In genomic region chr4:68948044-68948743, GRCh38 we compare ENCODE assay signal across 1 cellular context.
TF ChIP-seq lines count a peak whose summit lies in the region.

No MANE protein-coding gene starts in this region.

TF ChIP-seq in HepG2, 621 proteins besides CTCF, POLR2A, EP300 and RAD21 (continued from another document and continues in another):
- no peak for TF ChIP-seq CSRNP2 (CRISPR knock-in tag; conservative IDR thresholded peaks at IDR 0.05; ENCODE audit: low read depth)
- TF ChIP-seq TAF1 (CRISPR knock-in tag; IDR thresholded peaks at IDR 0.05), result no peak
- TF ChIP-seq ZNF414 (CRISPR knock-in tag; IDR thresholded peaks at IDR 0.05), result no peak
- no peak for TF ChIP-seq WIZ (CRISPR knock-in tag; IDR thresholded peaks at IDR 0.05)
- no peak for TF ChIP-seq PPARG (CRISPR knock-in tag; conservative IDR thresholded peaks at IDR 0.05)
- TF ChIP-seq MEF2D (CRISPR knock-in tag; IDR thresholded peaks at IDR 0.05), result no peak
- no peak for TF ChIP-seq DR1 (CRISPR knock-in tag; IDR thresholded peaks at IDR 0.05)
- peak; percentile 56; the same call in 1 of the 2 replicates for TF ChIP-seq THAP11 (CRISPR knock-in tag; IDR thresholded peaks at IDR 0.05)
- no peak for TF ChIP-seq ZNF710 (CRISPR knock-in tag; IDR thresholded peaks at IDR 0.05; ENCODE audit: borderline replicate concordance)
- TF ChIP-seq ZNF12 (CRISPR knock-in tag; IDR thresholded peaks at IDR 0.05), result peak; percentile 42; the same call in 1 of the 2 replicates
- peak; percentile 33; the same call in 1 of the 2 replicates for TF ChIP-seq CREM (IDR thresholded peaks at IDR 0.05)
- TF ChIP-seq CREM (CRISPR knock-in tag; IDR thresholded peaks at IDR 0.05), result no peak
- no peak for TF ChIP-seq CHCHD3 (CRISPR knock-in tag; IDR thresholded peaks at IDR 0.05)
- no peak for TF ChIP-seq TMF1 (CRISPR knock-in tag; IDR thresholded peaks at IDR 0.05; ENCODE audit: low read depth)
- TF ChIP-seq GFI1 (CRISPR knock-in tag; IDR thresholded peaks at IDR 0.05; ENCODE audit: borderline replicate concordance), result peak; percentile 77
- no peak for TF ChIP-seq ARHGAP35 (CRISPR knock-in tag; IDR thresholded peaks at IDR 0.05; ENCODE audit: borderline replicate concordance)
- no peak for TF ChIP-seq ZKSCAN5 (CRISPR knock-in tag; IDR thresholded peaks at IDR 0.05)
- no peak for TF ChIP-seq TP53 (CRISPR knock-in tag; conservative IDR thresholded peaks at IDR 0.05)
- no peak for TF ChIP-seq ZNF704 (CRISPR knock-in tag; IDR thresholded peaks at IDR 0.05; ENCODE audit: borderline replicate concordance)
- TF ChIP-seq ZNF652 (CRISPR knock-in tag; IDR thresholded peaks at IDR 0.05; ENCODE audit: borderline replicate concordance, low read depth), result peak; percentile 67
- TF ChIP-seq NRL (CRISPR knock-in tag; IDR thresholded peaks at IDR 0.05; ENCODE audit: borderline replicate concordance), result no peak
- TF ChIP-seq ZNF878 (CRISPR knock-in tag; IDR thresholded peaks at IDR 0.05), result no peak
- no peak for TF ChIP-seq THYN1 (CRISPR knock-in tag; IDR thresholded peaks at IDR 0.05; ENCODE audit: borderline replicate concordance, low read depth)
- peak; percentile 68; the same call in 1 of the 2 replicates for TF ChIP-seq ETV5 (CRISPR knock-in tag; IDR thresholded peaks at IDR 0.05; ENCODE audit: borderline replicate concordance)
- TF ChIP-seq HCFC1 (IDR thresholded peaks at IDR 0.05; ENCODE audit: low read depth, low read length), result no peak
- no peak for TF ChIP-seq LRRFIP1 (CRISPR knock-in tag; conservative IDR thresholded peaks at IDR 0.05)
- no peak for TF ChIP-seq MYC (CRISPR knock-in tag; IDR thresholded peaks at IDR 0.05; ENCODE audit: borderline replicate concordance)
- no peak for TF ChIP-seq ZSCAN5A (CRISPR knock-in tag; IDR thresholded peaks at IDR 0.05; ENCODE audit: borderline replicate concordance)
- TF ChIP-seq ZNF282 (IDR thresholded peaks at IDR 0.05; ENCODE audit: partially characterized antibody), result no peak
- no peak for TF ChIP-seq ZNF136 (CRISPR knock-in tag; IDR thresholded peaks at IDR 0.05; ENCODE audit: low read depth)
- no peak for TF ChIP-seq ARID3A (IDR thresholded peaks at IDR 0.05; ENCODE audit: low read depth, low read length)
- TF ChIP-seq NR2F2 (IDR thresholded peaks at IDR 0.05; ENCODE audit: borderline replicate concordance, low read depth), result no peak
- TF ChIP-seq NFE2 (CRISPR knock-in tag; IDR thresholded peaks at IDR 0.05), result no peak
- no peak for TF ChIP-seq ZNF256 (CRISPR knock-in tag; conservative IDR thresholded peaks at IDR 0.05)
- no peak for TF ChIP-seq ZNF761 (CRISPR knock-in tag; conservative IDR thresholded peaks at IDR 0.05)
- no peak for TF ChIP-seq HOXD1 (CRISPR knock-in tag; IDR thresholded peaks at IDR 0.05)
- TF ChIP-seq TRAFD1 (CRISPR knock-in tag; IDR thresholded peaks at IDR 0.05; ENCODE audit: borderline replicate concordance), result no peak
- no peak for TF ChIP-seq KAT7 (CRISPR knock-in tag; IDR thresholded peaks at IDR 0.05; ENCODE audit: borderline replicate concordance)
- TF ChIP-seq ELF4 (CRISPR knock-in tag; IDR thresholded peaks at IDR 0.05; ENCODE audit: borderline replicate concordance), result no peak
- no peak for TF ChIP-seq ZBTB7A (CRISPR knock-in tag; IDR thresholded peaks at IDR 0.05)
- no peak for TF ChIP-seq ZBTB42 (CRISPR knock-in tag; IDR thresholded peaks at IDR 0.05)
- TF ChIP-seq ZSCAN31 (CRISPR knock-in tag; IDR thresholded peaks at IDR 0.05; ENCODE audit: low read depth), result no peak
- 0 out of 2 replicates have a peak, but pooled peaks have one; percentile 24 for TF ChIP-seq CBFB (CRISPR knock-in tag; IDR thresholded peaks at IDR 0.05)
- TF ChIP-seq E2F2 (CRISPR knock-in tag; IDR thresholded peaks at IDR 0.05; ENCODE audit: borderline replicate concordance), result no peak
- TF ChIP-seq ZNF740 (CRISPR knock-in tag; IDR thresholded peaks at IDR 0.05), result no peak
- no peak for TF ChIP-seq MLXIP (CRISPR knock-in tag; IDR thresholded peaks at IDR 0.05; ENCODE audit: borderline replicate concordance)
- no peak for TF ChIP-seq CREB3 (CRISPR knock-in tag; IDR thresholded peaks at IDR 0.05)
- peak; percentile 41 for TF ChIP-seq FOSL2 (CRISPR knock-in tag; IDR thresholded peaks at IDR 0.05)
- no peak for TF ChIP-seq JUND (CRISPR knock-in tag; IDR thresholded peaks at IDR 0.05)
- no peak for TF ChIP-seq NFRKB (IDR thresholded peaks at IDR 0.05)
